9 cellular contexts compared by ENCODE assay signal in genomic region chr17:83195330-83196087, GRCh38.
DNase-seq lines count a peak whose midpoint lies in the region; ATAC-seq and TF ChIP-seq lines count a peak whose summit lies in the region.
"Had no signal": no experiment of that assay in that cellular context is flagged by ENCODE, and none has a peak within 500 bp of the region (broad histone marks: within the 10 kb centered on the region; RNA-seq: fewer than 3 reads in every experiment).

No MANE protein-coding gene starts in this region.

- H3K36me3 ChIP-seq in BE2C, result no peaks in the 10 kb centered on the region
- no peaks in the 10 kb centered on the region for H3K36me3 ChIP-seq in Peyer's patch

- H3K4me3 ChIP-seq in BE2C (ENCODE audit: low read depth, low read length) (no peak overlapping the region), Peyer's patch (no peak overlapping the region), fibroblast of pulmonary artery (replicated peaks; ENCODE audit: low read depth, low read length) (no peak overlapping the region)

- intact Hi-C loops in posterior cingulate gyrus (cut with DNase I), result no loop called here

- TF ChIP-seq CTCF in BE2C (IDR thresholded peaks at IDR 0.05; ENCODE audit: low read depth, low read length) (no peak), Peyer's patch (IDR thresholded peaks at IDR 0.05) (no peak), fibroblast of pulmonary artery (IDR thresholded peaks at IDR 0.05; ENCODE audit: low read length, missing control alignments) (no peak)

- peak; percentile 3 for DNase-seq in BE2C
- DNase-seq in Peyer's patch, result peak in 2 of 3 donors; percentile 10 to 45
- peak; percentile 21 for DNase-seq in fibroblast of pulmonary artery (ENCODE audit: low read depth)
- DNase-seq in posterior cingulate gyrus, result peak in 8 of 10 donors; percentile 1 to 89 (median 26)
- DNase-seq in NCI-H146 treated with DMSO at 0.1 percent for 48 hours (lab: John Stamatoyannopoulos, UW; ENCODE audit: unreplicated experiment), result no peak
- DNase-seq in NCI-H1092 (lab: John Stamatoyannopoulos, UW), result no peak
- DNase-seq in NCI-H345 (lab: John Stamatoyannopoulos, UW), result no peak
- DNase-seq: NCI-H2029 treated with DMSO at 0.1 percent for 48 hours had no signal

- H3K4me1 ChIP-seq in BE2C, result no peaks in the 10 kb centered on the region
- peaks cover 0 to 23% (median 9%) of the 10 kb centered on the region in 4 donors for H3K4me1 ChIP-seq in Peyer's patch

- H3K9me3 ChIP-seq in BE2C (no peaks in the 10 kb centered on the region; the same call in 1 of the 2 replicates), Peyer's patch (no peaks in the 10 kb centered on the region)

- H3K27me3 ChIP-seq in BE2C, result no peaks in the 10 kb centered on the region
- no peaks in the 10 kb centered on the region for H3K27me3 ChIP-seq in Peyer's patch

- H3K27ac ChIP-seq in Peyer's patch, result peak overlapping the region in 1 of 4 donors; percentile 49

- no peak for ATAC-seq in activated CD4-positive, CD25-positive, alpha-beta regulatory T cell treated with anti-CD3 and anti-CD28 coated beads, Interleukin-2, amount 50 U/mL, for 24 hours

- TF ChIP-seq POLR2A in Peyer's patch (IDR thresholded peaks at IDR 0.05), result no peak

Comparison
In these comparisons a context has a peak if more than half of its experiments do, and no peak if none do; other contexts are left out.
1. DNase-seq: peak in BE2C (single experiment), Peyer's patch (2 of 3), fibroblast of pulmonary artery (single experiment) and posterior cingulate gyrus (8 of 10); none in NCI-H146 treated with DMSO at 0.1 percent for 48 hours (single experiment), NCI-H1092 (single experiment) and NCI-H345 (single experiment).